8 cellular contexts compared by ENCODE assay signal in the genomic region with DNA sequence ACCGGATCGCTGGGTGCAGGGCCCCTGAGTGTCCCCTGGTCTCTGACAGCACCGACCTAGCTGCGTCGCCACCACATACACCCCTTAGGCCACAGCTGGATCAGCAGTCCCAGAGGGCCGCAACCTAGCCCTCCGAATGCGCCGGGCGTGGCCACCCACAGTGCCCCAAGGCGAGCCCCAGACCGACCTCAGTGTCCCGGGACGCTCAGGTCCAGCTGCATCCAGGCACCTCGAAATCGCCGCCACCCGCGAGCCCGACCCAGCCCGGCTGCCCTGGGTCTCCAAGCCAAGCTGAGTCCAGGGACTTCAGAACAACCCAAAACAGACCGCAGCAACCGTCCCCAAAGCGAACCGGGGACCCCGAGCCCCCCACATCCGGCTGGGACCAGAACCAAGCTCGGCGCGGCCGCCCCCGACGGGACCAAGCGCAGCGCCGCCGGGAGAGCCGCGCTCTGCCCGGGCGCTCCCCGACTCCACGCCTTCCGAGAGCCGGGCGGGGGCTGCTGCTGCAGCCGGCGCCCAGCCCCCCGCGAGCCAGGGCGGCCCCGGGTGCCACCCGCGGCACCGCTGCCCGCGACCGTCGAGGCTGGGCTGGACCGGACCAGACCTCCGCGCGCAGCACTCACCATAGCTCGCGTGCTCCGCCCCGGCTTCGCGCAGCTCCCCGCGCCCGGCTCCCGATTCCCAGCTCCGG. TPM values are rescaled to one million over a fixed set of nuclear protein-coding genes. Genes with fewer than 3 reads are reported as not detected.
A peak's percentile ranks its signal among the peaks of the same experiment; 100 is the strongest.
DNase-seq lines count a peak whose midpoint lies in the region; ATAC-seq lines count a peak whose summit lies in the region.

No MANE protein-coding gene starts in this region.

- peak overlapping the region; percentile 15 to 87 (median 70) for H3K27ac ChIP-seq in skin epidermis

- ATAC-seq in HG02943 (IDR thresholded peaks at IDR 0.05; ENCODE audit: low read depth, unreplicated experiment): peak; percentile 21
- peak; percentile 38 for ATAC-seq in left ventricle myocardium superior

- H3K4me3 ChIP-seq in skin epidermis: peak overlapping the region; percentile 52 to 89 (median 68)

- DNase-seq in NCI-H748 (lab: John Stamatoyannopoulos, UW; ENCODE audit: unreplicated experiment) (peak; percentile 19), NCI-H748 treated with DMSO at 0.1 percent for 48 hours (lab: John Stamatoyannopoulos, UW) (no peak), left ventricle myocardium superior (peak; percentile 44), putamen (ENCODE audit: low spot score) (no peak), NCI-H510A treated with DMSO at 0.1 percent for 48 hours (lab: John Stamatoyannopoulos, UW) (no peak)
- DNase-seq in activated CD4-positive, CD25-positive, alpha-beta regulatory T cell treated with anti-CD3 and anti-CD28 coated beads, Interleukin-2, amount 50 U/mL, for 72 hours: peak; percentile 40

- intact Hi-C loops in left ventricle myocardium superior (cut with micrococcal nuclease): no loop called here

RNA-seq across cellular contexts. Expression of a gene that starts 54.6 kb away (rescaled TPM):
- 43.3 TPM for total RNA-seq in left ventricle myocardium superior

Comparison
In these comparisons a context has a peak if more than half of its experiments do, and no peak if none do; other contexts are left out.
1. DNase-seq: peak in NCI-H748 (single experiment), activated CD4-positive, CD25-positive, alpha-beta regulatory T cell treated with anti-CD3 and anti-CD28 coated beads, Interleukin-2, amount 50 U/mL, for 72 hours (single experiment) and left ventricle myocardium superior (single experiment); none in NCI-H748 treated with DMSO at 0.1 percent for 48 hours (single experiment), putamen (single experiment) and NCI-H510A treated with DMSO at 0.1 percent for 48 hours (single experiment).